15 cellular contexts compared by ENCODE assay signal in genomic region chr19:7266832-7267231, GRCh38. TPM values are rescaled to one million over a fixed set of nuclear protein-coding genes. Genes with fewer than 3 reads are reported as not detected.
DNase-seq lines count a peak whose midpoint lies in the region; ATAC-seq, FAIRE-seq and TF ChIP-seq lines count a peak whose summit lies in the region.
"Had no signal": no experiment of that assay in that cellular context is flagged by ENCODE, and none has a peak within 500 bp of the region (broad histone marks: within the 10 kb centered on the region; RNA-seq: fewer than 3 reads in every experiment).

No MANE protein-coding gene starts in this region.

- H2AFZ ChIP-seq in PC-3 (ENCODE audit: low read length), result no peak overlapping the region
- H2AFZ ChIP-seq: GM23338 had no signal

- TF ChIP-seq CTCF in C4-2B (conservative IDR thresholded peaks at IDR 0.05) (no peak), PC-3 (conservative IDR thresholded peaks at IDR 0.05; ENCODE audit: low read depth, low read length) (no peak), kidney (IDR thresholded peaks at IDR 0.05; ENCODE audit: borderline replicate concordance, extremely low read depth, insufficient read depth) (no peak), stomach (IDR thresholded peaks at IDR 0.05) (no peak), RWPE1 (conservative IDR thresholded peaks at IDR 0.05; ENCODE audit: low read depth) (no peak)

- H3K9ac ChIP-seq in PC-3 (ENCODE audit: low read length), result no peak overlapping the region
- no peak overlapping the region for H3K9ac ChIP-seq in kidney (ENCODE audit: low read length in 2 of 2)
- H3K9ac ChIP-seq: BLaER1 had no signal

- 91 to 98% (median 94%) methylated on average over 7 of the region's 7 CpGs for WGBS in stomach, 5 donors

- ATAC-seq in PC-3, result no peak
- ATAC-seq: GM23338 had no signal

- no peaks in the 10 kb centered on the region for H3K79me2 ChIP-seq in PC-3 (ENCODE audit: low read length)

- no peaks in the 10 kb centered on the region for H3K27me3 ChIP-seq in PC-3 (ENCODE audit: low read length)
- no peaks in the 10 kb centered on the region for H3K27me3 ChIP-seq in stomach
- H3K27me3 ChIP-seq: BLaER1, SJSA1 had no signal

- H3K36me3 ChIP-seq in PC-3 (ENCODE audit: low read depth, low read length) (peaks cover 3% of the 10 kb centered on the region), kidney (ENCODE audit: control insufficient read depth in 1 of 2, insufficient read depth in 2 of 2, low read length in 2 of 2) (peaks cover 4 to 15% of the 10 kb centered on the region in 2 donors), stomach (peaks cover 7 to 33% (median 22%) of the 10 kb centered on the region in 4 donors)
- H3K36me3 ChIP-seq: SJSA1 had no signal

- no peak for TF ChIP-seq POLR2A in stomach (IDR thresholded peaks at IDR 0.05)

- no peaks in the 10 kb centered on the region for H3F3A ChIP-seq in PC-3 (ENCODE audit: low read length, unreplicated experiment)

- no peaks in the 10 kb centered on the region for H3K9me3 ChIP-seq in PC-3 (ENCODE audit: low read length)
- no peaks in the 10 kb centered on the region for H3K9me3 ChIP-seq in kidney (ENCODE audit: control insufficient read depth in 1 of 2, low read length in 2 of 2)
- H3K9me3 ChIP-seq in stomach, result no peaks in the 10 kb centered on the region
- H3K9me3 ChIP-seq: SJSA1 had no signal

- CTCF ChIA-PET in PC-3 (lab: Charles Lee) (no interaction called here), RWPE1 (lab: Yijun Ruan, JAX) (no interaction called here)

- H3K27ac ChIP-seq in C4-2B (peak overlapping the region; percentile 75), PC-3 (ENCODE audit: low read length) (no peak overlapping the region), kidney (ENCODE audit: low read depth in 2 of 2, low read length in 2 of 2) (no peak overlapping the region), stomach (peak overlapping the region in 3 of 5 donors; percentile 36 to 63 (median 54)), RWPE1 (no peak overlapping the region)
- H3K27ac ChIP-seq: SJSA1 had no signal

- TSS peak; percentile 16 for BruUV-seq in PC-3 (replicated peaks; lab: Mats Ljungman, UMichigan)

- FAIRE-seq in kidney (lab: Jason Lieb, UNC), result no peak

- no peaks in the 10 kb centered on the region for H4K20me1 ChIP-seq in PC-3 (ENCODE audit: low read length)

- DNase-seq in PC-3 (no peak), kidney (peak; percentile 11), stomach (no peak), RWPE1 (ENCODE audit: low spot score) (no peak), amniotic stem cell (lab: John Stamatoyannopoulos, UW) (no peak), DMS114 treated with DMSO at 0.1 percent for 48 hours (lab: John Stamatoyannopoulos, UW; ENCODE audit: unreplicated experiment) (no peak)
- DNase-seq: CD8-positive, alpha-beta memory T cell; NCI-H1092 treated with DMSO at 0.1 percent for 48 hours; NCI-H146; NCI-H2081; NCI-H82 had no signal

- POLR2A ChIA-PET in PC-3 (lab: Charles Lee; ENCODE audit: unreplicated experiment), result interaction anchor here (0.7 kb wide), 1 partner anchor 109 kb away, joined by 4 read pairs; no protein-coding TSS in a partner anchor
- POLR2A ChIA-PET in RWPE1 (lab: Yijun Ruan, JAX; ENCODE audit: low non-redundant PET), result no interaction called here

- H3K9me2 ChIP-seq in PC-3 (replicated peaks; ENCODE audit: low read length), result no peaks in the 10 kb centered on the region

- no peaks in the 10 kb centered on the region for H3K4me1 ChIP-seq in PC-3 (ENCODE audit: insufficient read depth, low read length)
- H3K4me1 ChIP-seq in kidney (ENCODE audit: control insufficient read depth in 1 of 2, insufficient read depth in 1 of 2, low read depth in 1 of 2, low read length in 2 of 2), result peaks cover 0 to under 1% of the 10 kb centered on the region in 2 donors
- peaks cover 13 to 64% (median 42%) of the 10 kb centered on the region in 4 donors for H3K4me1 ChIP-seq in stomach
- H3K4me1 ChIP-seq: SJSA1 had no signal

- H3K4me3 ChIP-seq in PC-3 (ENCODE audit: low read length) (no peak overlapping the region), kidney (ENCODE audit: low read length in 2 of 2) (no peak overlapping the region), stomach (no peak overlapping the region)
- H3K4me3 ChIP-seq: GM23338, SJSA1 had no signal

- intact Hi-C loops in PC-3 (cut with micrococcal nuclease), result no loop called here
- intact Hi-C loops in kidney (cut with DNase I), result no loop called here
- intact Hi-C loops in stomach (cut with DNase I; ENCODE audit: low total_unique reads), result no loop called here

- no peak overlapping the region for H3K4me2 ChIP-seq in PC-3 (ENCODE audit: low read length)
- H3K4me2 ChIP-seq: BLaER1, GM23338 had no signal

- TF ChIP-seq EP300 in stomach (IDR thresholded peaks at IDR 0.05), result no peak

RNA-seq across cellular contexts. Expression of gene INSR, which starts 27.4 kb away (rescaled TPM):
- total RNA-seq in PC-3 (2014; rRNA removed) (13.7 and 41.5 TPM in 2 replicates), kidney (50.4 TPM), stomach (100 to 1,000 TPM in 2 of 5 donors, 10 to 100 TPM in 3; 50.4 to 513 (median 90.4) TPM)
- polyA plus RNA-seq in kidney (ENCODE audit: insufficient read depth, low read depth, low replicate concordance) (15.5 TPM), stomach (1 to 10 TPM; 4.4 to 7.8 (median 6.1) TPM)
- polyA plus RNA-seq: CD8-positive, alpha-beta memory T cell had no signal

Comparison
In these comparisons a context has a peak if more than half of its experiments do, and no peak if none do; other contexts are left out.
1. H3K27ac ChIP-seq: peak in C4-2B (single experiment) and stomach (3 of 5); none in PC-3 (single experiment), kidney (0 of 2) and RWPE1 (single experiment).